In the genomic region with DNA sequence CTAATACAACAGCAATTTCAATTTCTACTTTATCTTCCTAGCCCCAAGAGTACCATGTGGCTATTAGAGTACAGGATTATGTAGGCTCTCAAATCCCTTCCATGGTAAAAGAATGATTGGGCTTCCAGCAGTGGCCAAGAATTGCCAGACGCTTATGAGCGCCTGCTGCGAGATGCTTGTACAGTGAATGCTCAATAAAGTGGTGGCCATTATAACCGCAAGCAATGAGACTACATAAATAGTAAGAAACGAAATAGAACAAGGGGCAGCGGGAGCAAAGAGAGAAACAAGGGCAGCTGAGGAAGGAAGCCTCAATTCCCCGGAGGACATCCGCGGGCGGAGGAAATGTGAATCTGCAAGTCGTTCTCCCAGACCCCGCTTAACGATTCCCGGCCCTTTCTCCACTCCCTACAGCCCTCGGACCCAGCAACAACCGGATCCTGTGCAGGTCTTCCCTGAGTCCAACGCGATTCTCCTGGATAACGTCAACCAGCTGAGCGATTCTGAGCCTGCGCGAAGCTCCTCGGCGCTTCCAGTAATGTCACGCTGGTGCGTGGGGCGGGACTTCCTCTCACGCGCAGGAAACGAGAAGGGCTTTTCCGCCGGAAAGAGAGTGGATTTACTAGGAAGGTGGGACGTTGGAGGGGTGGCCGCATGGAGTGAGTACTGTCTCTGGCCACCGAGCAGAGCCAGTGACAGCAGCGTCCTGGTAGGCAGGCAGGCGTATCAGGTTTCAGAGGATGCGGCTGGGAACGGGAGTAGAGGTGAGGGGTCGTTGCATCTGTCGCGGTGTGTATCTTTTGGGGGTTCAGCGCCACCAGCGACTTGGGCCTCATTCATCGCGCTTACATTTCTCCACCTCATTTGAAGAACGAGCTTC, we compare ENCODE assay signal across 8 cellular contexts. TPM values are rescaled to one million over a fixed set of nuclear protein-coding genes. Genes with fewer than 3 reads are reported as not detected.
DNase-seq lines count a peak whose midpoint lies in the region; ATAC-seq, FAIRE-seq and TF ChIP-seq lines count a peak whose summit lies in the region.

No MANE protein-coding gene starts in this region.

- H3K79me2 ChIP-seq in HepG2 (ENCODE audit: insufficient read depth, low read length), result peaks cover 38% of the 10 kb centered on the region

- peak overlapping the region; percentile 99 to 100 for H3K4me3 Mint-ChIP-seq in CD14-positive monocyte

- POLR2A ChIA-PET in HepG2 (lab: Yijun Ruan, JAX), result interaction anchor here (0.6 to 3.3 kb wide), 32 partner anchors 10 to 317 kb away, joined by 3 to 26 read pairs (median 4); a partner anchor contains a TSS

- peaks cover 0 to 2% (median 1%) of the 10 kb centered on the region in 3 donors for H3K27me3 Mint-ChIP-seq in CD14-positive monocyte (ENCODE audit: low read depth in 3 of 3)

- no peaks in the 10 kb centered on the region for H3K9me3 ChIP-seq in HepG2 (ENCODE audit: low read length)

- H2AFZ ChIP-seq in HepG2 (ENCODE audit: low read length), result peak overlapping the region; percentile 12

- peak; percentile 93 to 97 for TF ChIP-seq POLR2A in HepG2 (IDR thresholded peaks at IDR 0.05; ENCODE audit: insufficient read depth in 1 of 2, low read depth in 2 of 2, low read length in 2 of 2)

- peak overlapping the region; percentile 77 for H3K4me2 ChIP-seq in HepG2 (ENCODE audit: low read depth, low read length)

- peak overlapping the region; percentile 94 for H3K9ac ChIP-seq in HepG2 (ENCODE audit: insufficient read depth, low read depth, low read length)

- peaks cover 3 to 23% of the 10 kb centered on the region in 2 experiments for H3K36me3 ChIP-seq in HepG2 (replicated peaks in 1 of 2; ENCODE audit: control insufficient read depth in 1 of 2, insufficient read depth in 2 of 2, low read length in 2 of 2)

- ATAC-seq in GM19395 (IDR thresholded peaks at IDR 0.05; ENCODE audit: unreplicated experiment) (peak; percentile 95), HG03565 (IDR thresholded peaks at IDR 0.05; ENCODE audit: unreplicated experiment) (peak; percentile 85), HepG2 (peak; percentile 99)

- CTCF ChIA-PET in HepG2 (lab: Yijun Ruan, JAX; ENCODE audit: low intra/inter-chr PET ratio, low total read pairs), result no interaction called here

- H4K20me1 ChIP-seq in HepG2 (ENCODE audit: insufficient read depth, low read length), result no peaks in the 10 kb centered on the region

- no peak for TF ChIP-seq CTCF in CD14-positive monocyte (IDR thresholded peaks at IDR 0.05)
- no peak for TF ChIP-seq CTCF in HepG2 (CRISPR knock-in tag; IDR thresholded peaks at IDR 0.05)

- FAIRE-seq in HepG2 (lab: Jason Lieb, UNC), result peak; percentile 92

- TF ChIP-seq EP300 in HepG2 (IDR thresholded peaks at IDR 0.05; ENCODE audit: low read depth in 2 of 2, low read length in 2 of 2), result 0 out of 4 replicates have a peak, but pooled peaks of 1 of the 2 experiments have one; percentile 2
- no peak for TF ChIP-seq EP300 in HepG2 (CRISPR knock-in tag; IDR thresholded peaks at IDR 0.05; ENCODE audit: borderline replicate concordance)

- intact Hi-C loops in CD14-positive monocyte (cut with micrococcal nuclease) (loop anchor here in 1 of 2 donors (5.0 kb wide), 2 partner anchors 62 to 208 kb away; a partner anchor contains a TSS), HepG2 (cut with micrococcal nuclease; ENCODE audit: unreplicated experiment) (loop anchor here (1.0 to 5.0 kb wide), 3 partner anchors 59 to 262 kb away; a partner anchor contains a TSS)

- DNase-seq in CD14-positive monocyte (ENCODE audit: low spot score) (peak; percentile 79), NCI-H748 treated with DMSO at 0.1 percent for 48 hours (lab: John Stamatoyannopoulos, UW) (peak; percentile 77), dermis blood vessel endothelial cell (peak; percentile 95), HepG2 (ENCODE audit: low spot score) (peak; percentile 95)
- DNase-seq in activated CD4-positive, alpha-beta T cell treated with anti-CD3 and anti-CD28 coated beads, Interleukin-2, amount 50 U/mL, for 4 hours, result peak; percentile 80
- peak; percentile 74 to 80 for DNase-seq in stimulated activated CD4-positive, alpha-beta T cell treated with anti-CD3 and anti-CD28 coated beads, Interleukin-2, amount 100 ng/mL, for 48 hours

- peak overlapping the region; percentile 80 to 87 (median 84) for H3K4me3 ChIP-seq in HepG2 (replicated peaks in 1 of 3; ENCODE audit: insufficient read depth in 1 of 3, low read depth in 2 of 3, low read length in 3 of 3)

- peaks cover 0 to 3% of the 10 kb centered on the region in 2 experiments; a peak in 1 of 5 replicates for H3K27me3 ChIP-seq in HepG2 (ENCODE audit: control insufficient read depth in 1 of 2, insufficient read depth in 2 of 2, low read length in 2 of 2)

- BruUV-seq in HepG2 (replicated peaks; lab: Mats Ljungman, UMichigan), result TSS peak; percentile 99

- no peak; the same call in 1 of the 2 replicates for TF ChIP-seq RAD21 in HepG2 (CRISPR knock-in tag; IDR thresholded peaks at IDR 0.05)

- peak overlapping the region; percentile 93 to 98 (median 97) for H3K27ac Mint-ChIP-seq in CD14-positive monocyte

- H3K4me1 ChIP-seq in HepG2 (ENCODE audit: insufficient read depth, low read length), result peaks cover 38% of the 10 kb centered on the region

- 1% methylated on average over 25 of the region's 47 CpGs for WGBS in HepG2 (ENCODE audit: low lambda C conversion rate)

- peaks cover 31% of the 10 kb centered on the region for H3K4me1 Mint-ChIP-seq in CD14-positive monocyte

- H3K36me3 Mint-ChIP-seq in CD14-positive monocyte, result peaks cover 27 to 28% of the 10 kb centered on the region in 2 donors

- in situ Hi-C loops in HepG2 (cut with HindIII; ENCODE audit: extremely low pct_ligation_motif_present, low pct_unique_long_range_greater_than_20kb), result no loop called here

- H3K27ac ChIP-seq in HepG2 (ENCODE audit: extremely low read length, insufficient read depth, low read length), result peak overlapping the region; percentile 89

- H3K9me3 Mint-ChIP-seq in CD14-positive monocyte, result no peaks in the 10 kb centered on the region

RNA-seq across cellular contexts. Expression of a gene that starts 40.5 kb away (rescaled TPM):
- polyA plus RNA-seq in CD14-positive monocyte, result under 1 TPM in 1 of 2 donors, not detected in 1; 0.85 TPM
- total RNA-seq in dermis blood vessel endothelial cell, result 0.17 TPM in 1 of 2 replicates, not detected in the other
- total RNA-seq in HepG2 (2016; rRNA removed; fragmentation: Illumina TruSeq; extraction: Trizol), result not detected in 2 replicates
- total RNA-seq in HepG2 (2016; cell fraction: cytosol; rRNA removed; fragmentation: Illumina TruSeq; extraction: Trizol; ENCODE audit: low read depth), result not detected in 2 replicates
- not detected in 2 replicates for total RNA-seq in HepG2 (2016; cell fraction: insoluble cytoplasmic fraction; rRNA removed; fragmentation: Illumina TruSeq; extraction: Trizol)
- not detected in 2 replicates for total RNA-seq in HepG2 (2016; cell fraction: membrane; rRNA removed; fragmentation: Illumina TruSeq; extraction: Trizol)
- not detected in 2 replicates for total RNA-seq in HepG2 (2016; cell fraction: nucleus; rRNA removed; fragmentation: Illumina TruSeq; extraction: Trizol)
- polyA plus RNA-seq in HepG2 (2011; rRNA removed), result not detected in 2 replicates
- not detected in 2 replicates for polyA plus RNA-seq in HepG2 (2011; cell fraction: cytosol; rRNA removed)
- polyA plus RNA-seq in HepG2 (2011; cell fraction: nucleus; rRNA removed), result 0.17 and 0.23 TPM in 2 replicates
- not detected in 2 replicates for polyA plus RNA-seq in HepG2 (2012)
- not detected in 2 replicates for polyA plus RNA-seq in HepG2 (2016; cell fraction: cytosol; fragmentation: Illumina TruSeq; extraction: Trizol; ENCODE audit: low read depth)
- polyA plus RNA-seq in HepG2 (2016; cell fraction: insoluble cytoplasmic fraction; fragmentation: Illumina TruSeq; extraction: Trizol; ENCODE audit: low read depth), result not detected in 2 replicates
- polyA plus RNA-seq in HepG2 (2016; cell fraction: membrane; fragmentation: Illumina TruSeq; extraction: Trizol; ENCODE audit: low read depth), result not detected in 2 replicates
- polyA plus RNA-seq in HepG2 (2016; cell fraction: nucleus; fragmentation: Illumina TruSeq; extraction: Trizol; ENCODE audit: insufficient read depth, low read depth), result not detected in 2 replicates
- polyA minus RNA-seq in HepG2 (2011; rRNA and poly(A)+ RNA removed; ENCODE audit: low replicate concordance), result 0.37 TPM in 1 of 2 replicates, not detected in the other
- not detected in 2 replicates for polyA minus RNA-seq in HepG2 (2011; cell fraction: cytosol; rRNA and poly(A)+ RNA removed)
- polyA minus RNA-seq in HepG2 (2011; cell fraction: nucleus; rRNA and poly(A)+ RNA removed), result 1.3 TPM in 1 of 2 replicates, not detected in the other

RNA-seq across cellular contexts. Expression of a gene that starts 55.7 kb away (rescaled TPM):
- polyA plus RNA-seq in CD14-positive monocyte, result under 1 TPM in 1 of 2 donors, not detected in 1; 0.09 TPM
- not detected in 2 replicates for total RNA-seq in dermis blood vessel endothelial cell
- not detected in 2 replicates for total RNA-seq in HepG2 (2016; rRNA removed; fragmentation: Illumina TruSeq; extraction: Trizol)
- not detected in 2 replicates for total RNA-seq in HepG2 (2016; cell fraction: cytosol; rRNA removed; fragmentation: Illumina TruSeq; extraction: Trizol; ENCODE audit: low read depth)
- total RNA-seq in HepG2 (2016; cell fraction: insoluble cytoplasmic fraction; rRNA removed; fragmentation: Illumina TruSeq; extraction: Trizol), result not detected in 2 replicates
- not detected in 2 replicates for total RNA-seq in HepG2 (2016; cell fraction: membrane; rRNA removed; fragmentation: Illumina TruSeq; extraction: Trizol)
- not detected in 2 replicates for total RNA-seq in HepG2 (2016; cell fraction: nucleus; rRNA removed; fragmentation: Illumina TruSeq; extraction: Trizol)
- not detected in 2 replicates for polyA plus RNA-seq in HepG2 (2011; rRNA removed)
- polyA plus RNA-seq in HepG2 (2011; cell fraction: cytosol; rRNA removed), result not detected in 2 replicates
- polyA plus RNA-seq in HepG2 (2011; cell fraction: nucleus; rRNA removed), result not detected in 2 replicates
- polyA plus RNA-seq in HepG2 (2012), result not detected in 2 replicates
- polyA plus RNA-seq in HepG2 (2016; cell fraction: cytosol; fragmentation: Illumina TruSeq; extraction: Trizol; ENCODE audit: low read depth), result not detected in 2 replicates
- polyA plus RNA-seq in HepG2 (2016; cell fraction: insoluble cytoplasmic fraction; fragmentation: Illumina TruSeq; extraction: Trizol; ENCODE audit: low read depth), result not detected in 2 replicates
- polyA plus RNA-seq in HepG2 (2016; cell fraction: membrane; fragmentation: Illumina TruSeq; extraction: Trizol; ENCODE audit: low read depth), result not detected in 2 replicates
- not detected in 2 replicates for polyA plus RNA-seq in HepG2 (2016; cell fraction: nucleus; fragmentation: Illumina TruSeq; extraction: Trizol; ENCODE audit: insufficient read depth, low read depth)
- not detected in 2 replicates for polyA minus RNA-seq in HepG2 (2011; rRNA and poly(A)+ RNA removed; ENCODE audit: low replicate concordance)
- not detected in 2 replicates for polyA minus RNA-seq in HepG2 (2011; cell fraction: cytosol; rRNA and poly(A)+ RNA removed)
- polyA minus RNA-seq in HepG2 (2011; cell fraction: nucleus; rRNA and poly(A)+ RNA removed), result under 0.01 TPM in 1 of 2 replicates, not detected in the other

RNA-seq across cellular contexts. Expression of a gene that starts 59.2 kb away (rescaled TPM):
- polyA plus RNA-seq in CD14-positive monocyte (under 1 TPM; 0.69 to 0.92 TPM), HepG2 (2011; rRNA removed) (3.0 and 3.5 TPM in 2 replicates)
- total RNA-seq in dermis blood vessel endothelial cell (8.0 TPM in 2 replicates), HepG2 (2016; rRNA removed; fragmentation: Illumina TruSeq; extraction: Trizol) (2.7 and 2.9 TPM in 2 replicates)
- total RNA-seq in HepG2 (2016; cell fraction: cytosol; rRNA removed; fragmentation: Illumina TruSeq; extraction: Trizol; ENCODE audit: low read depth), result 3.1 and 4.9 TPM in 2 replicates
- 2.6 and 3.0 TPM in 2 replicates for total RNA-seq in HepG2 (2016; cell fraction: insoluble cytoplasmic fraction; rRNA removed; fragmentation: Illumina TruSeq; extraction: Trizol)
- total RNA-seq in HepG2 (2016; cell fraction: membrane; rRNA removed; fragmentation: Illumina TruSeq; extraction: Trizol), result 2.5 and 2.6 TPM in 2 replicates
- 3.3 and 3.8 TPM in 2 replicates for total RNA-seq in HepG2 (2016; cell fraction: nucleus; rRNA removed; fragmentation: Illumina TruSeq; extraction: Trizol)
- 2.4 TPM in 2 replicates for polyA plus RNA-seq in HepG2 (2011; cell fraction: cytosol; rRNA removed)
- polyA plus RNA-seq in HepG2 (2011; cell fraction: nucleus; rRNA removed), result 3.2 and 3.8 TPM in 2 replicates
- polyA plus RNA-seq in HepG2 (2012), result 3.0 and 3.3 TPM in 2 replicates
- polyA plus RNA-seq in HepG2 (2016; cell fraction: cytosol; fragmentation: Illumina TruSeq; extraction: Trizol; ENCODE audit: low read depth), result 0.59 and 0.61 TPM in 2 replicates
- 4.2 and 4.9 TPM in 2 replicates for polyA plus RNA-seq in HepG2 (2016; cell fraction: insoluble cytoplasmic fraction; fragmentation: Illumina TruSeq; extraction: Trizol; ENCODE audit: low read depth)
- 2.1 and 2.3 TPM in 2 replicates for polyA plus RNA-seq in HepG2 (2016; cell fraction: membrane; fragmentation: Illumina TruSeq; extraction: Trizol; ENCODE audit: low read depth)
- 6.8 and 8.2 TPM in 2 replicates for polyA plus RNA-seq in HepG2 (2016; cell fraction: nucleus; fragmentation: Illumina TruSeq; extraction: Trizol; ENCODE audit: insufficient read depth, low read depth)
- 1.8 and 2.1 TPM in 2 replicates for polyA minus RNA-seq in HepG2 (2011; rRNA and poly(A)+ RNA removed; ENCODE audit: low replicate concordance)
- polyA minus RNA-seq in HepG2 (2011; cell fraction: cytosol; rRNA and poly(A)+ RNA removed), result 1.5 and 1.6 TPM in 2 replicates
- polyA minus RNA-seq in HepG2 (2011; cell fraction: nucleus; rRNA and poly(A)+ RNA removed), result 3.1 TPM in 2 replicates

Comparison
In these comparisons a context has a peak if more than half of its experiments do, and no peak if none do; other contexts are left out.
1. Peak in every context shown above with its lines: DNase-seq, ATAC-seq, H3K4me3 ChIP-seq and H3K27ac ChIP-seq.